ENCODE assay signal across 27 cellular contexts in genomic region chr6:136063095-136063494, GRCh38.
A peak's percentile ranks its signal among the peaks of the same experiment; 100 is the strongest.
DNase-seq lines count a peak whose midpoint lies in the region; ATAC-seq and TF ChIP-seq lines count a peak whose summit lies in the region.
"Had no signal": no experiment of that assay in that cellular context is flagged by ENCODE, and none has a peak within 500 bp of the region (broad histone marks: within the 10 kb centered on the region; RNA-seq: fewer than 3 reads in every experiment).

No MANE protein-coding gene starts in this region.

- no peaks in the 10 kb centered on the region for H4K20me1 ChIP-seq in Karpas-422 (ENCODE audit: insufficient read depth, low read depth, low read length)

- no peak for TF ChIP-seq POLR2A in breast epithelium (IDR thresholded peaks at IDR 0.05)

- H3K9me3 ChIP-seq in Karpas-422 (ENCODE audit: low read length) (no peaks in the 10 kb centered on the region), breast epithelium (no peaks in the 10 kb centered on the region)
- H3K9me3 ChIP-seq: colonic mucosa, SJCRH30, suprapubic skin, vagina had no signal

- intact Hi-C loops in breast epithelium (cut with DNase I; ENCODE audit: low total_unique reads) = no loop called here

- no peak overlapping the region for H2AFZ ChIP-seq in Karpas-422 (ENCODE audit: low read length)
- H2AFZ ChIP-seq: GM23338 had no signal

- H3K27ac ChIP-seq in Karpas-422 (ENCODE audit: low read length) = no peak overlapping the region
- no peak overlapping the region for H3K27ac ChIP-seq in breast epithelium
- H3K27ac ChIP-seq: C4-2B, colonic mucosa, KMS-11, SJCRH30, suprapubic skin, vagina had no signal

- no peak overlapping the region for H3K4me2 ChIP-seq in Karpas-422 (ENCODE audit: low read depth, low read length, poor library complexity, severe bottlenecking)
- H3K4me2 ChIP-seq: GM23338, KMS-11 had no signal

- 0 out of 2 replicates have a peak, but pooled peaks cover 2% of the 10 kb centered on the region for H3K27me3 ChIP-seq in Karpas-422 (ENCODE audit: low read length)
- no peaks in the 10 kb centered on the region for H3K27me3 ChIP-seq in breast epithelium
- H3K27me3 ChIP-seq: colonic mucosa, SJCRH30, suprapubic skin, vagina had no signal

- TF ChIP-seq CTCF in AG09309 (IDR thresholded peaks at IDR 0.05; ENCODE audit: control insufficient read depth, insufficient read depth, low read depth, low read length, missing control alignments) (no peak), breast epithelium (IDR thresholded peaks at IDR 0.05) (no peak)

- no peaks in the 10 kb centered on the region for H3K4me1 ChIP-seq in Karpas-422 (ENCODE audit: low read length)
- H3K4me1 ChIP-seq in breast epithelium = no peaks in the 10 kb centered on the region
- H3K4me1 ChIP-seq: colonic mucosa had no signal

- no peak overlapping the region for H3K9ac ChIP-seq in Karpas-422 (ENCODE audit: low read length)
- H3K9ac ChIP-seq: KMS-11 had no signal

- H3K79me2 ChIP-seq in Karpas-422 (ENCODE audit: low read length) = no peaks in the 10 kb centered on the region

- no peaks in the 10 kb centered on the region for H3K9me2 ChIP-seq in Karpas-422 (replicated peaks; ENCODE audit: insufficient read depth, low read length)

- H3K36me3 ChIP-seq in Karpas-422 (ENCODE audit: insufficient read depth, low read length) (no peaks in the 10 kb centered on the region), breast epithelium (no peaks in the 10 kb centered on the region)
- H3K36me3 ChIP-seq: colonic mucosa, SJCRH30, suprapubic skin, vagina had no signal

- no peak overlapping the region for H3K4me3 ChIP-seq in AG09309 (ENCODE audit: control insufficient read depth, low read depth, low read length)
- H3K4me3 ChIP-seq in Karpas-422 (ENCODE audit: low read length) = no peak overlapping the region
- no peak overlapping the region for H3K4me3 ChIP-seq in breast epithelium
- H3K4me3 ChIP-seq: colonic mucosa, GM23338, SJCRH30, suprapubic skin, vagina had no signal

- no peak for ATAC-seq in HG03095 (IDR thresholded peaks at IDR 0.05; ENCODE audit: unreplicated experiment)
- no peak for ATAC-seq in GM18867 (IDR thresholded peaks at IDR 0.05; ENCODE audit: unreplicated experiment)
- ATAC-seq: activated CD8-positive, alpha-beta T cell treated with anti-CD3 and anti-CD28 coated beads for 36 hours; effector memory CD8-positive, alpha-beta T cell; GM23338; Panc1; stimulated activated naive B cell treated with anti-CD40 and anti-IgM and Interleukin-4, amounts not matched to agents 10 μg/mL and 1 μg/mL and 100 μg/mL, for 72 hours had no signal

- peak; percentile 55 for DNase-seq in AG09309 (ENCODE audit: low read depth)
- peak; percentile 11 for DNase-seq in Karpas-422
- peak; percentile 85 for DNase-seq in astrocyte of the hippocampus (ENCODE audit: low read depth, low spot score)
- peak; percentile 86 for DNase-seq in iris pigment epithelial cell (ENCODE audit: low read depth)
- DNase-seq in breast epithelium (ENCODE audit: low spot score in 2 of 2) = no peak
- no peak for DNase-seq in NK-92 (lab: John Stamatoyannopoulos, UW; ENCODE audit: unreplicated experiment)
- DNase-seq: activated CD4-positive, alpha-beta T cell treated with anti-CD3 and anti-CD28 coated beads for 1 hour; activated CD8-positive, alpha-beta T cell treated with anti-CD3 and anti-CD28 coated beads for 36 hours; activated naive CD8-positive, alpha-beta T cell treated with anti-CD3 and anti-CD28 coated beads, Interleukin-2, amount 10 ng/mL, durations not matched to agents 7 days and 5 days; colonic mucosa; effector memory CD8-positive, alpha-beta T cell; GDM1; NCI-H2171; NCI-H524; NK-92 treated with Interleukin-12 subunit alpha and Interleukin-12 subunit beta, amount 100 ng/mL, for 24 hours; nucleus accumbens; SJCRH30; stimulated activated CD4-positive, alpha-beta T cell treated with anti-CD3 and anti-CD28 coated beads, Interleukin-2, amount 100 ng/mL, for 48 hours; stimulated activated naive B cell treated with anti-CD40 and anti-IgM and Interleukin-4, amounts not matched to agents 10 μg/mL and 1 μg/mL and 100 μg/mL, for 72 hours had no signal

Comparison
In these comparisons a context has a peak if more than half of its experiments do, and no peak if none do; other contexts are left out.
1. DNase-seq: peak in AG09309 (single experiment), Karpas-422 (single experiment), astrocyte of the hippocampus (single experiment) and iris pigment epithelial cell (single experiment); none in breast epithelium (0 of 2) and NK-92 (single experiment).